24 cellular contexts compared by ENCODE assay signal in genomic region chr1:246923900-246924299, GRCh38. TPM values are rescaled to one million over a fixed set of nuclear protein-coding genes. Genes with fewer than 3 reads are reported as not detected.
A peak's percentile ranks its signal among the peaks of the same experiment; 100 is the strongest.
DNase-seq lines count a peak whose midpoint lies in the region; ATAC-seq and TF ChIP-seq lines count a peak whose summit lies in the region.
"Had no signal": no experiment of that assay in that cellular context is flagged by ENCODE, and none has a peak within 500 bp of the region (broad histone marks: within the 10 kb centered on the region; RNA-seq: fewer than 3 reads in every experiment).

No MANE protein-coding gene starts in this region.

- H3K36me3 ChIP-seq in left ventricle myocardium inferior: peaks cover 6% of the 10 kb centered on the region
- peaks cover 3% of the 10 kb centered on the region; the same call in 1 of the 2 replicates for H3K36me3 ChIP-seq in SU-DHL-6 (ENCODE audit: low read length)

- DNase-seq in left ventricle myocardium inferior (no peak), Right ventricle myocardium superior (no peak), erythroblast (lab: John Stamatoyannopoulos, UW) (peak; percentile 10 to 23), type B pancreatic cell (ENCODE audit: extremely low spot score, unreplicated experiment) (no peak), NCI-H510A treated with DMSO at 0.1 percent for 48 hours (lab: John Stamatoyannopoulos, UW) (no peak), SW 1271 (lab: John Stamatoyannopoulos, UW) (no peak)
- DNase-seq: activated CD4-positive, CD25-positive, alpha-beta regulatory T cell treated with anti-CD3 and anti-CD28 coated beads, Interleukin-2, amount 50 U/mL, for 72 hours; activated CD8-positive, alpha-beta T cell treated with anti-CD3 and anti-CD28 coated beads, Interleukin-2, amount 10 ng/mL, durations not matched to agents 7 days and 5 days; activated naive CD4-positive, alpha-beta T cell treated with Interleukin-2 at 50 U/mL for 16 hours; activated T-cell treated with anti-CD3 and anti-CD28 coated beads, Interleukin-2, amount 50 U/mL, for 1 hour; BE2C; HCEC 1CT; NCI-H1105; NCI-H2081; NCI-H226; NCI-H774; OCI-M1; substantia nigra had no signal

- no peaks in the 10 kb centered on the region for H3K9me3 ChIP-seq in left ventricle myocardium inferior (replicated peaks)
- no peaks in the 10 kb centered on the region for H3K9me3 ChIP-seq in SU-DHL-6 (ENCODE audit: insufficient read depth, low read length)
- H3K9me3 ChIP-seq: BE2C had no signal

- intact Hi-C loops in left ventricle myocardium inferior (cut with micrococcal nuclease): no loop called here
- intact Hi-C loops in Right ventricle myocardium superior (cut with DNase I): no loop called here

- H3K36me3 Mint-ChIP-seq in type B pancreatic cell: peaks cover 33% of the 10 kb centered on the region

- H3K9me2 ChIP-seq in SU-DHL-6 (replicated peaks; ENCODE audit: insufficient read depth, low read length): no peaks in the 10 kb centered on the region

- H3K79me2 ChIP-seq in SU-DHL-6 (ENCODE audit: insufficient read depth, low read length): peaks cover 100% of the 10 kb centered on the region

- H3K4me3 ChIP-seq in left ventricle myocardium inferior (no peak overlapping the region), SU-DHL-6 (ENCODE audit: insufficient read depth, low read length, poor library complexity, severe bottlenecking) (no peak overlapping the region)
- H3K4me3 ChIP-seq: lung, skin epidermis had no signal

- H3K27ac ChIP-seq in left ventricle myocardium inferior (replicated peaks): peak overlapping the region; percentile 34
- H3K27ac ChIP-seq in SU-DHL-6 (ENCODE audit: low read depth, low read length): no peak overlapping the region
- H3K27ac ChIP-seq: skin epidermis had no signal

- no peak for TF ChIP-seq POLR2A in erythroblast (IDR thresholded peaks at IDR 0.05; ENCODE audit: low read length)

- H4K20me1 ChIP-seq in SU-DHL-6 (ENCODE audit: low read depth, low read length): peaks cover 18% of the 10 kb centered on the region; the same call in 1 of the 2 replicates

- peaks cover 3% of the 10 kb centered on the region for H3K9me3 Mint-ChIP-seq in type B pancreatic cell

- H3F3A ChIP-seq in SU-DHL-6 (ENCODE audit: insufficient read depth): peaks cover 20% of the 10 kb centered on the region

- ATAC-seq in Right ventricle myocardium superior (ENCODE audit: poor library complexity) (no peak), HG02852 (IDR thresholded peaks at IDR 0.05; ENCODE audit: unreplicated experiment) (no peak)
- ATAC-seq: activated CD8-positive, alpha-beta T cell treated with anti-CD3 and anti-CD28 coated beads, Interleukin-2, amount 10 ng/mL, durations not matched to agents 7 days and 5 days; HepG2; Right ventricle myocardium inferior had no signal

- H3K4me1 Mint-ChIP-seq in type B pancreatic cell (ENCODE audit: unreplicated experiment): peaks cover 8% of the 10 kb centered on the region

- peak overlapping the region; percentile 10 for H3K27ac Mint-ChIP-seq in type B pancreatic cell
- H3K27ac Mint-ChIP-seq: activated CD8-positive, alpha-beta T cell treated with anti-CD3 and anti-CD28 coated beads, Interleukin-2, amount 10 ng/mL, durations not matched to agents 7 days and 5 days had no signal

- TF ChIP-seq CTCF in left ventricle myocardium inferior (IDR thresholded peaks at IDR 0.05; ENCODE audit: borderline replicate concordance) (no peak), SU-DHL-6 (IDR thresholded peaks at IDR 0.05; ENCODE audit: insufficient read depth, low read length, poor library complexity, severe bottlenecking) (no peak), type B pancreatic cell (conservative IDR thresholded peaks at IDR 0.05) (no peak)

- H3K4me1 ChIP-seq in left ventricle myocardium inferior: peaks cover 76% of the 10 kb centered on the region
- H3K4me1 ChIP-seq: BE2C had no signal

- H3K4me3 Mint-ChIP-seq in type B pancreatic cell: no peak overlapping the region
- H3K4me3 Mint-ChIP-seq: activated CD8-positive, alpha-beta T cell treated with anti-CD3 and anti-CD28 coated beads, Interleukin-2, amount 10 ng/mL, durations not matched to agents 7 days and 5 days had no signal

- H2AFZ ChIP-seq in SU-DHL-6 (ENCODE audit: low read depth, low read length, severe bottlenecking): no peak overlapping the region

- H3K27me3 ChIP-seq in left ventricle myocardium inferior (ENCODE audit: low read depth) (no peaks in the 10 kb centered on the region), SU-DHL-6 (ENCODE audit: low read length) (no peaks in the 10 kb centered on the region)
- H3K27me3 ChIP-seq: BE2C had no signal

- H3K27me3 Mint-ChIP-seq in type B pancreatic cell: no peaks in the 10 kb centered on the region

- no peak overlapping the region for H3K9ac ChIP-seq in SU-DHL-6 (ENCODE audit: low read length)

- peak overlapping the region; percentile 17 for H3K4me2 ChIP-seq in SU-DHL-6 (ENCODE audit: low read depth, low read length, poor library complexity, severe bottlenecking)

RNA-seq across cellular contexts. Expression of gene AHCTF1, which starts 7.8 kb away (rescaled TPM):
- total RNA-seq in left ventricle myocardium inferior: 20.8 TPM
- total RNA-seq in Right ventricle myocardium superior: 19.7 TPM
- total RNA-seq in type B pancreatic cell (ENCODE audit: low replicate concordance): 27.0 and 34.9 TPM in 2 replicates

Comparison
In these comparisons a context has a peak if more than half of its experiments do, and no peak if none do; other contexts are left out.
1. DNase-seq: peak in erythroblast (2 of 2); none in left ventricle myocardium inferior (single experiment), Right ventricle myocardium superior (single experiment), type B pancreatic cell (single experiment), NCI-H510A treated with DMSO at 0.1 percent for 48 hours (single experiment) and SW 1271 (0 of 2).